ENCODE assay signal across 21 cellular contexts in genomic region chr10:24973163-24973562, GRCh38. TPM values are rescaled to one million over a fixed set of nuclear protein-coding genes. Genes with fewer than 3 reads are reported as not detected.
A peak's percentile ranks its signal among the peaks of the same experiment; 100 is the strongest.
DNase-seq lines count a peak whose midpoint lies in the region; ATAC-seq, FAIRE-seq and TF ChIP-seq lines count a peak whose summit lies in the region.
"Had no signal": no experiment of that assay in that cellular context is flagged by ENCODE, and none has a peak within 500 bp of the region (broad histone marks: within the 10 kb centered on the region; RNA-seq: fewer than 3 reads in every experiment).

No MANE protein-coding gene starts in this region.

- no peak overlapping the region; the same call in 1 of the 2 replicates for H3K14ac ChIP-seq in IMR-90 (replicated peaks; ENCODE audit: low read depth, low read length)

- H3K4ac ChIP-seq in IMR-90 (ENCODE audit: low read depth, low read length) = no peak overlapping the region

- H4K5ac ChIP-seq in IMR-90 (ENCODE audit: low read depth, low read length) = no peak overlapping the region

- TF ChIP-seq EP300 in HepG2 (IDR thresholded peaks at IDR 0.05; ENCODE audit: low read depth in 2 of 2, low read length in 2 of 2) (0 out of 4 replicates have a peak, but pooled peaks of 1 of the 2 experiments have one; percentile 17), HepG2 (CRISPR knock-in tag; IDR thresholded peaks at IDR 0.05; ENCODE audit: borderline replicate concordance) (no peak), K562 (IDR thresholded peaks at IDR 0.05; ENCODE audit: low read length) (no peak)

- H3K4me2 ChIP-seq in HepG2 (ENCODE audit: low read depth, low read length) (peak overlapping the region; percentile 51), IMR-90 (ENCODE audit: low read depth, low read length) (no peak overlapping the region), K562 (ENCODE audit: insufficient read depth, low read length) (no peak overlapping the region)
- H3K4me2 ChIP-seq: A549 had no signal

- H3K56ac ChIP-seq in IMR-90 (ENCODE audit: extremely low read depth, insufficient read depth, low read length) = no peak overlapping the region

- FAIRE-seq in HepG2 (lab: Jason Lieb, UNC) (peak; percentile 53), K562 (lab: Jason Lieb, UNC) (peak; percentile 29)
- FAIRE-seq: A549, D721Med, GM19239 had no signal

- H3K4me1 ChIP-seq in HepG2 (ENCODE audit: insufficient read depth, low read length) (peaks cover 23% of the 10 kb centered on the region), right lobe of liver (peaks cover 0 to 6% (median 0%) of the 10 kb centered on the region in 4 donors), IMR-90 (ENCODE audit: control insufficient read depth, insufficient read depth, low read length) (peaks cover 4% of the 10 kb centered on the region; the same call in 1 of the 2 replicates), K562 (replicated peaks in 1 of 2; ENCODE audit: control insufficient read depth in 2 of 2, insufficient read depth in 2 of 2, low read length in 2 of 2) (no peaks in the 10 kb centered on the region), upper lobe of right lung (no peaks in the 10 kb centered on the region)
- H3K4me1 ChIP-seq: BE2C had no signal

- H3K79me1 ChIP-seq in IMR-90 (ENCODE audit: low read depth in 1 of 2, low read length in 2 of 2) = no peaks in the 10 kb centered on the region

- H4K8ac ChIP-seq in IMR-90 (ENCODE audit: low read depth in 2 of 2, low read length in 2 of 2) = no peak overlapping the region

- H3K9me3 ChIP-seq in HepG2 (ENCODE audit: low read length) (no peaks in the 10 kb centered on the region), right lobe of liver (no peaks in the 10 kb centered on the region), IMR-90 (ENCODE audit: control insufficient read depth, insufficient read depth, low read length) (no peaks in the 10 kb centered on the region), K562 (replicated peaks; ENCODE audit: control insufficient read depth, insufficient read depth, low read depth, low read length) (no peaks in the 10 kb centered on the region; the same call in 1 of the 2 replicates), upper lobe of right lung (no peaks in the 10 kb centered on the region)
- H3K9me3 ChIP-seq: A549, BE2C had no signal

- H3K9me1 ChIP-seq in IMR-90 (ENCODE audit: insufficient read depth, low read length) (no peaks in the 10 kb centered on the region), K562 (ENCODE audit: control insufficient read depth, insufficient read depth, low read length) (no peaks in the 10 kb centered on the region)

- H2AK9ac ChIP-seq in IMR-90 (replicated peaks; ENCODE audit: low read depth, low read length, poor library complexity) = no peak overlapping the region

- no peak overlapping the region for H2BK5ac ChIP-seq in IMR-90 (ENCODE audit: low read depth, low read length, poor library complexity, severe bottlenecking)

- H3K27ac ChIP-seq in HepG2 (ENCODE audit: extremely low read length, insufficient read depth, low read length) = no peak overlapping the region
- H3K27ac ChIP-seq in right lobe of liver = no peak overlapping the region
- H3K27ac ChIP-seq in IMR-90 (ENCODE audit: insufficient read depth, low read length) = no peak overlapping the region
- no peak overlapping the region for H3K27ac ChIP-seq in K562 (ENCODE audit: extremely low read depth, low read depth, low read length)
- H3K27ac ChIP-seq in upper lobe of right lung = no peak overlapping the region
- H3K27ac ChIP-seq: A549, C4-2B had no signal

- POLR2A ChIA-PET in HepG2 (lab: Yijun Ruan, JAX) = no interaction called here
- POLR2A ChIA-PET in IMR-90 (lab: Charles Lee; ENCODE audit: unreplicated experiment) = no interaction called here
- POLR2A ChIA-PET in K562 (lab: Yijun Ruan, JAX) = no interaction called here

- CTCF ChIA-PET in HepG2 (lab: Yijun Ruan, JAX; ENCODE audit: low intra/inter-chr PET ratio, low total read pairs) = no interaction called here
- CTCF ChIA-PET in IMR-90 (lab: Yijun Ruan, JAX) = interaction anchor here (1.1 kb wide), 1 partner anchor 11 kb away, joined by 4 read pairs; no protein-coding TSS in a partner anchor
- CTCF ChIA-PET in K562 (lab: Yijun Ruan, JAX; ENCODE audit: low intra/inter-chr PET ratio) = no interaction called here

- TF ChIP-seq POLR2A in HepG2 (IDR thresholded peaks at IDR 0.05; ENCODE audit: insufficient read depth in 1 of 2, low read depth in 2 of 2, low read length in 2 of 2) (no peak), right lobe of liver (IDR thresholded peaks at IDR 0.05) (no peak), IMR-90 (IDR thresholded peaks at IDR 0.05; ENCODE audit: low read depth, low read length) (no peak), K562 (conservative IDR thresholded peaks at IDR 0.05) (no peak)

- dilution Hi-C loops in IMR-90 (cut with HindIII; ENCODE audit: low sequenced_read_pairs, unreplicated experiment) = no loop called here

- no TSS peak for BruUV-seq in HepG2 (replicated peaks; lab: Mats Ljungman, UMichigan)
- BruUV-seq in IMR-90 (replicated peaks; lab: Mats Ljungman, UMichigan) = no TSS peak
- no TSS peak for BruUV-seq in K562 (replicated peaks; lab: Mats Ljungman, UMichigan)

- in situ Hi-C loops in HepG2 (cut with HindIII; ENCODE audit: extremely low pct_ligation_motif_present, low pct_unique_long_range_greater_than_20kb) = no loop called here
- in situ Hi-C loops in IMR-90 (cut with MboI; ENCODE audit: low sequenced_read_pairs) = loop anchor here (25.0 kb wide), 1 partner anchor 261 kb away; the partner anchor contains the start of gene ARHGAP21
- in situ Hi-C loops in K562 (cut with MboI) = no loop called here

- H4K20me1 ChIP-seq in HepG2 (ENCODE audit: insufficient read depth, low read length) (no peaks in the 10 kb centered on the region), IMR-90 (ENCODE audit: insufficient read depth, low read length) (no peaks in the 10 kb centered on the region), K562 (replicated peaks; ENCODE audit: control insufficient read depth, insufficient read depth, low read length) (no peaks in the 10 kb centered on the region)

- H3K18ac ChIP-seq in IMR-90 (ENCODE audit: low read depth, low read length) = no peak overlapping the region

- H3K9ac ChIP-seq in HepG2 (ENCODE audit: insufficient read depth, low read depth, low read length) (no peak overlapping the region), IMR-90 (ENCODE audit: low read depth, low read length) (no peak overlapping the region), K562 (ENCODE audit: insufficient read depth in 1 of 2, low read depth in 2 of 2, low read length in 2 of 2) (no peak overlapping the region)

- DNase-seq in HepG2 (ENCODE audit: low spot score) (peak; percentile 72), right lobe of liver (no peak), IMR-90 (no peak), K562 (ENCODE audit: extremely low read depth in 1 of 4, low spot score in 3 of 4) (no peak), pons (ENCODE audit: low spot score) (peak; percentile 26), upper lobe of right lung (no peak)
- no peak for DNase-seq in activated CD4-positive, alpha-beta T cell treated with anti-CD3 and anti-CD28 coated beads for 4 hours
- DNase-seq: BE2C; CD4-positive, alpha-beta memory T cell; COR-L47; DND-41; GDM1; HCEC 1CT; HFFc6 had no signal

- no peak overlapping the region for H4K91ac ChIP-seq in IMR-90 (ENCODE audit: insufficient read depth, low read depth, low read length)

- WGBS in HepG2 (ENCODE audit: low lambda C conversion rate) = 2% methylated on average over 5 of the region's 5 CpGs
- whole genome bisulfite sequencing in right lobe of liver (ENCODE audit: insufficient coverage, low coverage, low lambda C conversion rate, missing lambda C conversion rate) = 88% methylated on average over 5 of the region's 5 CpGs
- 83% methylated on average over 1 of the region's 5 CpGs; no CpG with 5 or more reads in 1 of the 2 experiments for WGBS in IMR-90 (ENCODE audit: extremely low coverage in 2 of 2, insufficient read length in 1 of 2), 2 experiments
- 57% methylated on average over 5 of the region's 5 CpGs for WGBS in K562 (ENCODE audit: insufficient coverage, low coverage, missing lambda C conversion rate)

- H3K23ac ChIP-seq in IMR-90 (ENCODE audit: low read depth, low read length) = no peak overlapping the region

- H2BK15ac ChIP-seq in IMR-90 (ENCODE audit: low read depth, low read length) = no peak overlapping the region

- H3K79me2 ChIP-seq in HepG2 (ENCODE audit: insufficient read depth, low read length) (no peaks in the 10 kb centered on the region), K562 (ENCODE audit: control insufficient read depth, insufficient read depth, low read length) (no peaks in the 10 kb centered on the region)

- TF ChIP-seq RAD21 in HepG2 (CRISPR knock-in tag; IDR thresholded peaks at IDR 0.05) (no peak), IMR-90 (IDR thresholded peaks at IDR 0.05; ENCODE audit: low read length) (no peak), K562 (CRISPR knock-in tag; conservative IDR thresholded peaks at IDR 0.05 in 1 of 2, IDR thresholded peaks at IDR 0.05 in 1 of 2) (no peak)

- H2AK5ac ChIP-seq in IMR-90 (ENCODE audit: low read depth, low read length) = no peak overlapping the region; the same call in 1 of the 2 replicates

- H3K27me3 ChIP-seq in HepG2 (ENCODE audit: control insufficient read depth in 1 of 2, insufficient read depth in 2 of 2, low read length in 2 of 2) = no peaks in the 10 kb centered on the region
- no peaks in the 10 kb centered on the region for H3K27me3 ChIP-seq in right lobe of liver
- no peaks in the 10 kb centered on the region for H3K27me3 ChIP-seq in IMR-90 (ENCODE audit: control insufficient read depth, insufficient read depth, low read length)
- H3K27me3 ChIP-seq in K562 (ENCODE audit: control insufficient read depth in 2 of 2, insufficient read depth in 2 of 2, low read length in 2 of 2) = no peaks in the 10 kb centered on the region
- no peaks in the 10 kb centered on the region for H3K27me3 ChIP-seq in upper lobe of right lung
- H3K27me3 ChIP-seq: BE2C had no signal

- intact Hi-C loops in HepG2 (cut with micrococcal nuclease; ENCODE audit: unreplicated experiment) = loop anchor here (1.0 to 5.0 kb wide), 2 partner anchors 44 to 108 kb away; partner anchors contain the start of genes ENKUR and THNSL1
- intact Hi-C loops in right lobe of liver (cut with DNase I) = no loop called here
- intact Hi-C loops in IMR-90 (cut with micrococcal nuclease) = no loop called here
- intact Hi-C loops in K562 (cut with micrococcal nuclease) = no loop called here
- intact Hi-C loops in upper lobe of right lung (cut with DNase I) = no loop called here

- H3K36me3 ChIP-seq in HepG2 (replicated peaks in 1 of 2; ENCODE audit: control insufficient read depth in 1 of 2, insufficient read depth in 2 of 2, low read length in 2 of 2) (no peaks in the 10 kb centered on the region), right lobe of liver (no peaks in the 10 kb centered on the region), IMR-90 (ENCODE audit: control insufficient read depth, insufficient read depth, low read length) (no peaks in the 10 kb centered on the region), K562 (ENCODE audit: control insufficient read depth, insufficient read depth, low read length) (no peaks in the 10 kb centered on the region), upper lobe of right lung (no peaks in the 10 kb centered on the region)
- H3K36me3 ChIP-seq: BE2C had no signal

- ATAC-seq in HepG2 (peak; percentile 97), right lobe of liver (no peak), IMR-90 (ENCODE audit: low read depth) (no peak), K562 (no peak), HG03342 (IDR thresholded peaks at IDR 0.05; ENCODE audit: unreplicated experiment) (no peak), upper lobe of right lung (no peak)
- ATAC-seq: A549 had no signal

- no peak overlapping the region for H3K4me3 ChIP-seq in HepG2 (replicated peaks in 1 of 3; ENCODE audit: insufficient read depth in 1 of 3, low read depth in 2 of 3, low read length in 3 of 3)
- H3K4me3 ChIP-seq in right lobe of liver = no peak overlapping the region
- H3K4me3 ChIP-seq in IMR-90 (ENCODE audit: insufficient read depth, low read depth, low read length) = no peak overlapping the region
- no peak overlapping the region for H3K4me3 ChIP-seq in K562
- no peak overlapping the region for H3K4me3 ChIP-seq in upper lobe of right lung
- H3K4me3 ChIP-seq: A549 had no signal

- TF ChIP-seq CTCF in HepG2 (CRISPR knock-in tag; IDR thresholded peaks at IDR 0.05) (no peak), right lobe of liver (IDR thresholded peaks at IDR 0.05) (no peak), IMR-90 (conservative IDR thresholded peaks at IDR 0.05; ENCODE audit: low read depth, low read length) (no peak), K562 (IDR thresholded peaks at IDR 0.05 in 2 of 3, conservative IDR thresholded peaks at IDR 0.05 in 1 of 3; ENCODE audit: insufficient read depth in 2 of 3, low read depth in 1 of 3, low read length in 3 of 3) (no peak), upper lobe of right lung (IDR thresholded peaks at IDR 0.05) (no peak)

- H2AFZ ChIP-seq in HepG2 (ENCODE audit: low read length) (peak overlapping the region; percentile 73), IMR-90 (replicated peaks; ENCODE audit: low read length, poor library complexity) (peak overlapping the region; percentile 32), K562 (ENCODE audit: low read depth, low read length) (peak overlapping the region; percentile 47)

- H2BK20ac ChIP-seq in IMR-90 (ENCODE audit: low read depth, low read length) = no peak overlapping the region

- H2BK120ac ChIP-seq in IMR-90 (ENCODE audit: low read depth, low read length) = no peak overlapping the region

RNA-seq across cellular contexts. Expression of gene PRTFDC1, which starts 20.8 kb away (rescaled TPM):
- total RNA-seq in HepG2 (2016; rRNA removed; fragmentation: Illumina TruSeq; extraction: Trizol) = not detected in 2 replicates
- total RNA-seq in HepG2 (2016; cell fraction: cytosol; rRNA removed; fragmentation: Illumina TruSeq; extraction: Trizol; ENCODE audit: low read depth) = not detected in 2 replicates
- not detected in 2 replicates for total RNA-seq in HepG2 (2016; cell fraction: insoluble cytoplasmic fraction; rRNA removed; fragmentation: Illumina TruSeq; extraction: Trizol)
- not detected in 2 replicates for total RNA-seq in HepG2 (2016; cell fraction: membrane; rRNA removed; fragmentation: Illumina TruSeq; extraction: Trizol)
- total RNA-seq in HepG2 (2016; cell fraction: nucleus; rRNA removed; fragmentation: Illumina TruSeq; extraction: Trizol) = not detected in 2 replicates
- not detected in 2 replicates for polyA plus RNA-seq in HepG2 (2011; rRNA removed)
- polyA plus RNA-seq in HepG2 (2011; cell fraction: cytosol; rRNA removed) = not detected in 2 replicates
- not detected in 2 replicates for polyA plus RNA-seq in HepG2 (2011; cell fraction: nucleus; rRNA removed)
- polyA plus RNA-seq in HepG2 (2012) = not detected in 2 replicates
- polyA plus RNA-seq in HepG2 (2016; cell fraction: cytosol; fragmentation: Illumina TruSeq; extraction: Trizol; ENCODE audit: low read depth) = not detected in 2 replicates
- not detected in 2 replicates for polyA plus RNA-seq in HepG2 (2016; cell fraction: insoluble cytoplasmic fraction; fragmentation: Illumina TruSeq; extraction: Trizol; ENCODE audit: low read depth)
- not detected in 2 replicates for polyA plus RNA-seq in HepG2 (2016; cell fraction: membrane; fragmentation: Illumina TruSeq; extraction: Trizol; ENCODE audit: low read depth)
- polyA plus RNA-seq in HepG2 (2016; cell fraction: nucleus; fragmentation: Illumina TruSeq; extraction: Trizol; ENCODE audit: insufficient read depth, low read depth) = not detected in 2 replicates
- polyA minus RNA-seq in HepG2 (2011; rRNA and poly(A)+ RNA removed; ENCODE audit: low replicate concordance) = 5.6 TPM in 1 of 2 replicates, not detected in the other
- not detected in 2 replicates for polyA minus RNA-seq in HepG2 (2011; cell fraction: cytosol; rRNA and poly(A)+ RNA removed)
- not detected in 2 replicates for polyA minus RNA-seq in HepG2 (2011; cell fraction: nucleus; rRNA and poly(A)+ RNA removed)
- total RNA-seq in right lobe of liver = 1 to 10 TPM in 3 of 6 experiments, under 1 TPM in 2, not detected in 1; 0.76 to 3.5 (median 1.1) TPM
- total RNA-seq in IMR-90 (2012; rRNA removed) = 17.9 and 24.2 TPM in 2 replicates
- polyA plus RNA-seq in IMR-90 (2012; rRNA removed) = 11.9 and 12.3 TPM in 2 replicates
- polyA plus RNA-seq in IMR-90 (2012; cell fraction: cytosol; rRNA removed) = 2.3 and 2.7 TPM in 2 replicates
- polyA plus RNA-seq in IMR-90 (2012; cell fraction: nucleus; rRNA removed; ENCODE audit: low replicate concordance) = 1.1 and 12.1 TPM in 2 replicates
- 3.9 and 7.0 TPM in 2 replicates for total RNA-seq in K562 (2011; cell fraction: chromatin; rRNA removed; ENCODE audit: low replicate concordance)
- total RNA-seq in K562 (2011; cell fraction: nucleolus; rRNA removed) = 2.5 and 3.3 TPM in 2 replicates
- total RNA-seq in K562 (2011; cell fraction: nucleoplasm; rRNA removed) = 3.3 and 4.6 TPM in 2 replicates
- 6.0 and 7.0 TPM in 2 replicates for total RNA-seq in K562 (2014; rRNA removed)
- 10.0 and 14.4 TPM in 2 replicates for total RNA-seq in K562 (2014; rRNA removed; fragmentation: Illumina TruSeq; extraction: Trizol)
- total RNA-seq in K562 (2015; rRNA removed; fragmentation: Illumina TruSeq; extraction: Trizol) = 9.4 and 9.5 TPM in 2 replicates
- total RNA-seq in K562 (2021) = 7.5 and 8.0 TPM in 2 replicates
- 17.4 and 27.6 TPM in 2 replicates for polyA plus RNA-seq in K562 (2011; rRNA removed)
- 6.6 and 11.7 TPM in 2 replicates for polyA plus RNA-seq in K562 (2011; cell fraction: cytosol; rRNA removed)
- 7.0 and 9.7 TPM in 2 replicates for polyA plus RNA-seq in K562 (2011; cell fraction: nucleus; rRNA removed)
- polyA plus RNA-seq in K562 (2012) = 12.9 and 14.9 TPM in 2 replicates
- 10.7 and 12.5 TPM in 2 replicates for polyA plus RNA-seq in K562 (2014; fragmentation: Illumina TruSeq; extraction: Trizol)
- polyA plus RNA-seq in K562 (2014; fragmentation: Nextera tagmentation; extraction: Ambion mirVana) = 10 to 100 TPM; 19.0 to 19.7 TPM
- polyA plus RNA-seq in K562 (2014; rRNA removed) = 9.1 TPM in 2 replicates
- polyA minus RNA-seq in K562 (2011; rRNA and poly(A)+ RNA removed) = 24.3 and 33.2 TPM in 2 replicates
- 1.8 and 8.7 TPM in 2 replicates for polyA minus RNA-seq in K562 (2011; cell fraction: cytosol; rRNA and poly(A)+ RNA removed)
- polyA minus RNA-seq in K562 (2011; cell fraction: nucleus; rRNA and poly(A)+ RNA removed) = 4.0 and 7.3 TPM in 2 replicates
- total RNA-seq in upper lobe of right lung = 2.7 TPM
- polyA plus RNA-seq: IgD-negative memory B cell had no signal

RNA-seq across cellular contexts. Expression of gene ENKUR, which starts 42.8 kb away (rescaled TPM):
- total RNA-seq in HepG2 (2016; rRNA removed; fragmentation: Illumina TruSeq; extraction: Trizol) = 0.15 and 0.21 TPM in 2 replicates
- total RNA-seq in HepG2 (2016; cell fraction: cytosol; rRNA removed; fragmentation: Illumina TruSeq; extraction: Trizol; ENCODE audit: low read depth) = 0.26 TPM in 1 of 2 replicates, not detected in the other
- total RNA-seq in HepG2 (2016; cell fraction: insoluble cytoplasmic fraction; rRNA removed; fragmentation: Illumina TruSeq; extraction: Trizol) = 0.19 TPM in 1 of 2 replicates, not detected in the other
- 0.12 and 0.38 TPM in 2 replicates for total RNA-seq in HepG2 (2016; cell fraction: membrane; rRNA removed; fragmentation: Illumina TruSeq; extraction: Trizol)
- total RNA-seq in HepG2 (2016; cell fraction: nucleus; rRNA removed; fragmentation: Illumina TruSeq; extraction: Trizol) = not detected in 2 replicates
- polyA plus RNA-seq in HepG2 (2011; rRNA removed) = 0.10 and 0.15 TPM in 2 replicates
- polyA plus RNA-seq in HepG2 (2011; cell fraction: cytosol; rRNA removed) = 0.04 and 0.05 TPM in 2 replicates
- polyA plus RNA-seq in HepG2 (2011; cell fraction: nucleus; rRNA removed) = 0.05 and 0.16 TPM in 2 replicates
- 0.17 and 0.30 TPM in 2 replicates for polyA plus RNA-seq in HepG2 (2012)
- polyA plus RNA-seq in HepG2 (2016; cell fraction: cytosol; fragmentation: Illumina TruSeq; extraction: Trizol; ENCODE audit: low read depth) = not detected in 2 replicates
- polyA plus RNA-seq in HepG2 (2016; cell fraction: insoluble cytoplasmic fraction; fragmentation: Illumina TruSeq; extraction: Trizol; ENCODE audit: low read depth) = 0.23 TPM in 1 of 2 replicates, not detected in the other
- polyA plus RNA-seq in HepG2 (2016; cell fraction: membrane; fragmentation: Illumina TruSeq; extraction: Trizol; ENCODE audit: low read depth) = 0.16 and 0.21 TPM in 2 replicates
- polyA plus RNA-seq in HepG2 (2016; cell fraction: nucleus; fragmentation: Illumina TruSeq; extraction: Trizol; ENCODE audit: insufficient read depth, low read depth) = not detected in 2 replicates
- 0.04 and 0.05 TPM in 2 replicates for polyA minus RNA-seq in HepG2 (2011; rRNA and poly(A)+ RNA removed; ENCODE audit: low replicate concordance)
- not detected in 2 replicates for polyA minus RNA-seq in HepG2 (2011; cell fraction: cytosol; rRNA and poly(A)+ RNA removed)
- polyA minus RNA-seq in HepG2 (2011; cell fraction: nucleus; rRNA and poly(A)+ RNA removed) = 0.52 and 0.62 TPM in 2 replicates
- total RNA-seq in right lobe of liver = under 1 TPM; 0.15 to 1.00 (median 0.27) TPM
- total RNA-seq in IMR-90 (2012; rRNA removed) = under 0.01 TPM in 1 of 2 replicates, not detected in the other
- polyA plus RNA-seq in IMR-90 (2012; rRNA removed) = not detected in 2 replicates
- not detected in 2 replicates for polyA plus RNA-seq in IMR-90 (2012; cell fraction: cytosol; rRNA removed)
- not detected in 2 replicates for polyA plus RNA-seq in IMR-90 (2012; cell fraction: nucleus; rRNA removed; ENCODE audit: low replicate concordance)
- 0.25 and 0.79 TPM in 2 replicates for total RNA-seq in K562 (2011; cell fraction: chromatin; rRNA removed; ENCODE audit: low replicate concordance)
- 0.13 TPM in 1 of 2 replicates, not detected in the other for total RNA-seq in K562 (2011; cell fraction: nucleolus; rRNA removed)
- 0.61 TPM in 1 of 2 replicates, not detected in the other for total RNA-seq in K562 (2011; cell fraction: nucleoplasm; rRNA removed)
- 0.12 and 0.14 TPM in 2 replicates for total RNA-seq in K562 (2014; rRNA removed)
- 0.06 and 0.25 TPM in 2 replicates for total RNA-seq in K562 (2014; rRNA removed; fragmentation: Illumina TruSeq; extraction: Trizol)
- total RNA-seq in K562 (2015; rRNA removed; fragmentation: Illumina TruSeq; extraction: Trizol) = 0.11 TPM in 2 replicates
- total RNA-seq in K562 (2021) = 0.09 and 0.20 TPM in 2 replicates
- 0.19 and 0.46 TPM in 2 replicates for polyA plus RNA-seq in K562 (2011; rRNA removed)
- 0.03 and 0.09 TPM in 2 replicates for polyA plus RNA-seq in K562 (2011; cell fraction: cytosol; rRNA removed)
- polyA plus RNA-seq in K562 (2011; cell fraction: nucleus; rRNA removed) = 0.14 and 0.15 TPM in 2 replicates
- polyA plus RNA-seq in K562 (2012) = 0.14 and 0.23 TPM in 2 replicates
- polyA plus RNA-seq in K562 (2014; fragmentation: Illumina TruSeq; extraction: Trizol) = 0.21 TPM in 1 of 2 replicates, not detected in the other
- under 1 TPM; 0.06 to 0.07 TPM for polyA plus RNA-seq in K562 (2014; fragmentation: Nextera tagmentation; extraction: Ambion mirVana)
- 0.28 TPM in 1 of 2 replicates, not detected in the other for polyA plus RNA-seq in K562 (2014; rRNA removed)
- polyA minus RNA-seq in K562 (2011; rRNA and poly(A)+ RNA removed) = 0.21 and 0.28 TPM in 2 replicates
- polyA minus RNA-seq in K562 (2011; cell fraction: cytosol; rRNA and poly(A)+ RNA removed) = not detected in 2 replicates
- 0.22 TPM in 1 of 2 replicates, not detected in the other for polyA minus RNA-seq in K562 (2011; cell fraction: nucleus; rRNA and poly(A)+ RNA removed)
- total RNA-seq in upper lobe of right lung = 0.49 TPM
- total RNA-seq: CD4-positive, alpha-beta memory T cell; H4 had no signal
- polyA plus RNA-seq: CD4-positive, alpha-beta memory T cell had no signal

RNA-seq across cellular contexts. Expression of gene THNSL1, which starts 43.2 kb away (rescaled TPM):
- total RNA-seq in HepG2 (2016; rRNA removed; fragmentation: Illumina TruSeq; extraction: Trizol) (3.8 and 7.3 TPM in 2 replicates), right lobe of liver (10 to 100 TPM in 1 of 6 experiments, 1 to 10 TPM in 5; 4.9 to 13.6 (median 7.6) TPM), IMR-90 (2012; rRNA removed) (2.0 and 3.6 TPM in 2 replicates), K562 (2014; rRNA removed) (3.2 and 4.7 TPM in 2 replicates), K562 (2014; rRNA removed; fragmentation: Illumina TruSeq; extraction: Trizol) (8.6 and 8.9 TPM in 2 replicates), K562 (2015; rRNA removed; fragmentation: Illumina TruSeq; extraction: Trizol) (5.8 and 6.3 TPM in 2 replicates), K562 (2021) (6.2 and 6.4 TPM in 2 replicates), upper lobe of right lung (3.0 TPM)
- 0.30 and 0.44 TPM in 2 replicates for total RNA-seq in HepG2 (2016; cell fraction: cytosol; rRNA removed; fragmentation: Illumina TruSeq; extraction: Trizol; ENCODE audit: low read depth)
- total RNA-seq in HepG2 (2016; cell fraction: insoluble cytoplasmic fraction; rRNA removed; fragmentation: Illumina TruSeq; extraction: Trizol) = 3.6 and 6.9 TPM in 2 replicates
- 1.1 and 1.6 TPM in 2 replicates for total RNA-seq in HepG2 (2016; cell fraction: membrane; rRNA removed; fragmentation: Illumina TruSeq; extraction: Trizol)
- total RNA-seq in HepG2 (2016; cell fraction: nucleus; rRNA removed; fragmentation: Illumina TruSeq; extraction: Trizol) = 2.2 and 2.3 TPM in 2 replicates
- polyA plus RNA-seq in HepG2 (2011; rRNA removed) (1.2 and 1.3 TPM in 2 replicates), IMR-90 (2012; rRNA removed) (0.92 and 1.3 TPM in 2 replicates), K562 (2011; rRNA removed) (6.0 and 7.5 TPM in 2 replicates), K562 (2014; fragmentation: Illumina TruSeq; extraction: Trizol) (6.4 and 7.0 TPM in 2 replicates), K562 (2014; fragmentation: Nextera tagmentation; extraction: Ambion mirVana) (1 to 10 TPM; 5.9 to 7.6 TPM), K562 (2014; rRNA removed) (4.2 and 4.5 TPM in 2 replicates)
- 0.52 and 0.96 TPM in 2 replicates for polyA plus RNA-seq in HepG2 (2011; cell fraction: cytosol; rRNA removed)
- polyA plus RNA-seq in HepG2 (2011; cell fraction: nucleus; rRNA removed) = 0.29 and 0.36 TPM in 2 replicates
- polyA plus RNA-seq in HepG2 (2012) = 1.8 and 3.0 TPM in 2 replicates
- 0.23 and 0.27 TPM in 2 replicates for polyA plus RNA-seq in HepG2 (2016; cell fraction: cytosol; fragmentation: Illumina TruSeq; extraction: Trizol; ENCODE audit: low read depth)
- 6.1 and 6.5 TPM in 2 replicates for polyA plus RNA-seq in HepG2 (2016; cell fraction: insoluble cytoplasmic fraction; fragmentation: Illumina TruSeq; extraction: Trizol; ENCODE audit: low read depth)
- polyA plus RNA-seq in HepG2 (2016; cell fraction: membrane; fragmentation: Illumina TruSeq; extraction: Trizol; ENCODE audit: low read depth) = 0.58 and 0.65 TPM in 2 replicates
- 1.6 and 1.8 TPM in 2 replicates for polyA plus RNA-seq in HepG2 (2016; cell fraction: nucleus; fragmentation: Illumina TruSeq; extraction: Trizol; ENCODE audit: insufficient read depth, low read depth)
- polyA minus RNA-seq in HepG2 (2011; rRNA and poly(A)+ RNA removed; ENCODE audit: low replicate concordance) = 0.42 and 0.75 TPM in 2 replicates
- 1.3 and 2.0 TPM in 2 replicates for polyA minus RNA-seq in HepG2 (2011; cell fraction: cytosol; rRNA and poly(A)+ RNA removed)
- polyA minus RNA-seq in HepG2 (2011; cell fraction: nucleus; rRNA and poly(A)+ RNA removed) = 1.7 and 1.8 TPM in 2 replicates
- 0.14 and 0.27 TPM in 2 replicates for polyA plus RNA-seq in IMR-90 (2012; cell fraction: cytosol; rRNA removed)
- 0.05 and 0.52 TPM in 2 replicates for polyA plus RNA-seq in IMR-90 (2012; cell fraction: nucleus; rRNA removed; ENCODE audit: low replicate concordance)
- total RNA-seq in K562 (2011; cell fraction: chromatin; rRNA removed; ENCODE audit: low replicate concordance) = 1.1 and 3.9 TPM in 2 replicates
- 0.33 and 0.92 TPM in 2 replicates for total RNA-seq in K562 (2011; cell fraction: nucleolus; rRNA removed)
- 1.5 and 2.0 TPM in 2 replicates for total RNA-seq in K562 (2011; cell fraction: nucleoplasm; rRNA removed)
- polyA plus RNA-seq in K562 (2011; cell fraction: cytosol; rRNA removed) = 1.3 and 2.5 TPM in 2 replicates
- 1.4 and 2.0 TPM in 2 replicates for polyA plus RNA-seq in K562 (2011; cell fraction: nucleus; rRNA removed)
- polyA plus RNA-seq in K562 (2012) = 3.5 and 5.3 TPM in 2 replicates
- polyA minus RNA-seq in K562 (2011; rRNA and poly(A)+ RNA removed) = 6.9 and 9.7 TPM in 2 replicates
- 2.4 and 3.3 TPM in 2 replicates for polyA minus RNA-seq in K562 (2011; cell fraction: cytosol; rRNA and poly(A)+ RNA removed)
- polyA minus RNA-seq in K562 (2011; cell fraction: nucleus; rRNA and poly(A)+ RNA removed) = 1.3 and 3.0 TPM in 2 replicates

Comparison
In these comparisons a context has a peak if more than half of its experiments do, and no peak if none do; other contexts are left out.
1. DNase-seq: peak in HepG2 (single experiment) and pons (single experiment); none in right lobe of liver (0 of 3), IMR-90 (single experiment), K562 (0 of 4), upper lobe of right lung (single experiment) and activated CD4-positive, alpha-beta T cell treated with anti-CD3 and anti-CD28 coated beads for 4 hours (0 of 2).
2. Of the 241 proteins assayed by ChIP-seq in both HepG2 and K562: peak only in HepG2: ATF3, CEBPB, CEBPG, FOXA3, GATAD2A, HMG20A and 4 more; only in K562: none; in both: none; in neither: 227; mixed calls (peak in some experiments, not most) for 4.
3. Peak in every context shown above with its lines, with median percentiles within 50 percentile points of each other: H2AFZ ChIP-seq.